In genomic region chr4:6775746-6776145, GRCh38 we compare ENCODE assay signal across 1 cellular context.
TF ChIP-seq lines count a peak whose summit lies in the region.

No MANE protein-coding gene starts in this region.

TF ChIP-seq in K562, 482 proteins besides CTCF, POLR2A, EP300 and RAD21:
- TF ChIP-seq HNRNPH1 (optimal IDR thresholded peaks at IDR 0.05; ENCODE audit: low read depth, low read length) (no peak), ZKSCAN8 (CRISPR knock-in tag; IDR thresholded peaks at IDR 0.05) (peak; percentile 83; the same call in 1 of the 2 replicates)
TF ChIP-seq in K562: peak in this region for 1.
